ENCODE assay signal across 1 cellular context in the genomic region with DNA sequence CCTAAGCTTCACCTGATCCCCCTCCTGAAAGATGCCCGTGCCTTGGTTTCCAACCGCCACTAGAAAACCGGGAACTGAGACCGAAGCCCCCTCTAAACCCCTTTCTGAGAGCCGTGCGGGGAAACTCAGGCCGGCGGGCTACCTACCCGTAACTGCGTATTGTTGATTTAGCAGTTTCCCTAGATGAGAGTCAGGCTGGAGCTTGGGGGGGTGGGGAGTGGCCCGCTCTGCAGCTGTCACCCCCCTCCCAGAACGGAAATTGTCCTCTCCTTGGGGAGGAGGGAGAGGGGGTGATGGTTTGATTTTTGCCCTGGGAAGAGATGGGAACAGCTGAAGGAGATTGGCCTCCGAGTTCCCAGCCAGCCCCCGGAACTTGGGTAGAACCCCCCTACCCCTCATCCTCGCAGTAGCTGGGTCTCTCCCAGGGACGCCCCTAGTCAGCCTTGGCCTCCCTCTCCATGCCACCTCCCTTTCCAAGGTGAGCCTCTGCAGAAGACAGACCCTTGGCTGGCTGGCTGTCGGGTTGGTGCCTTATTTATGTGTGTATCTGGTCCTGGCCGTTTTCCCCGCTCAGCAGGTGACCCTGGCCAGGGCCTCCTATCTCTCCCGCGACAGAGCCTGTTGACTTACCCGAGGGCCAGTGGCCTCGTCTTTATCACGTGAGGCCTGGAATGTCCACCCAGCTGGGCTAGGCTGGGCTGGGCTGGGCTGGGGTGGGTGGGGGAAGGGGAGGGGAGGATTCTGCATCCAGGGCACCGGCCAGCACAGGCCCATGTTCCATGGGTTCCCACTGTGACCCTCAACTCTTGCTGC.
TF ChIP-seq lines count a peak whose summit lies in the region.

No MANE protein-coding gene starts in this region.

TF ChIP-seq in IMR-90, 13 proteins besides CTCF, POLR2A, EP300 and RAD21 (continued from another document):
- TF ChIP-seq, protein P1, sequence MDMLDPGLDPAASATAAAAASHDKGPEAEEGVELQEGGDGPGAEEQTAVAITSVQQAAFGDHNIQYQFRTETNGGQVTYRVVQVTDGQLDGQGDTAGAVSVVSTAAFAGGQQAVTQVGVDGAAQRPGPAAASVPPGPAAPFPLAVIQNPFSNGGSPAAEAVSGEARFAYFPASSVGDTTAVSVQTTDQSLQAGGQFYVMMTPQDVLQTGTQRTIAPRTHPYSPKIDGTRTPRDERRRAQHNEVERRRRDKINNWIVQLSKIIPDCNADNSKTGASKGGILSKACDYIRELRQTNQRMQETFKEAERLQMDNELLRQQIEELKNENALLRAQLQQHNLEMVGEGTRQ (IDR thresholded peaks at IDR 0.05; ENCODE audit: low read depth, low read length) = peak; percentile 66
